ENCODE assay signal across 9 cellular contexts in the genomic region with DNA sequence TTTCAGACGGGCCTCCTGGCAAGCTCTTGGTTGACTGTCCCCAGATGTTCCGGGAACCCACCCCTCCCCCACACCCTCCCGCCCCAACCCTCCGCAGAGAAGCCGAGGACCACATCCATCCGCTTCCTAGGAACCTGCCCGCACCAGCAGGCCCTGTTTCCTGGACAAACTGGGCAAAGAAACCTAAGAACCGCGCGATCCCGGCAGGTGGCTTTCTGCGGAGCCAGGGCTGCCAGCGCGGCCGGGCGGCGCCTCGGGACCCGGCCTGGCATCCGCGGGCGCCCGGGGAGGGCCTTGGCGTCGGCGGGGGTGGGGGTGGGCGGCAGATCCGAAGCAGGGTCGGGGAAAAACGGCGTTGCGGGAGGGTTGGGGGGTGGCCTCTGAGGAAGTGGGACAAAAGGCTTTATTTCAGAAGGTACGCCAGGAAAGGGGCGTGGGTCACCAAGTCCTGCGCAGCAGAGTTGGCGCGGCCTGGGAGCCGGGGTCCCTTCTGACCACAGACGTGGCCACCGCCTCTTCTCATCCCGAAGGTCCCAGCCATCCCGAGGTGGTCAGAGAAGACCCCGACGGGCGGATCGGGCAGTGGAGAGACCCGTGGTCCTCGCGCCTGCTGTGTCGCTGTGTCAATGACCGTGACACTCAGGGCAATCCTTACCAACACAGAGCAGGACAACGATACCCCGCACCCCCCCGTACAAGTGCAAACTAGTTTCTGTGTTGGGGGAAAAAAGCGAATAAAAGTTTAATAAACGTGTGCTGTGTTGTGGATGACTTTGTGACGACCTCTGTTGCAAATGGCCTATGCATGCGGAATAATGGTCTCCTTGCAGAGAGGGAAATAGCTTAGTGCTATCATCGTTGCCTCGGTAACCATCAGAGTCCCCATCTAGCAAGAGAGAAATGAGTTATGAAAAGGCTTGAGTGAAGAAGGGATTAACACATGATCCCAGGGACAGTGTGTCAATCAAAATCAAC. TPM values are rescaled to one million over a fixed set of nuclear protein-coding genes. Genes with fewer than 3 reads are reported as not detected.
DNase-seq lines count a peak whose midpoint lies in the region; ATAC-seq and FAIRE-seq lines count a peak whose summit lies in the region.
"Had no signal": no experiment of that assay in that cellular context is flagged by ENCODE, and none has a peak within 500 bp of the region (broad histone marks: within the 10 kb centered on the region; RNA-seq: fewer than 3 reads in every experiment).

No MANE protein-coding gene starts in this region.

- peak; percentile 20 for FAIRE-seq in urothelium cell line (lab: Jason Lieb, UNC)

- peaks cover 8% of the 10 kb centered on the region for H3K9me3 Mint-ChIP-seq in activated T-helper 17 cell treated with anti-CD3 and anti-CD28 coated beads, Interleukin-2, amount 50 U/mL, for 72 hours

- peaks cover 60% of the 10 kb centered on the region for H3K27me3 Mint-ChIP-seq in activated T-helper 17 cell treated with anti-CD3 and anti-CD28 coated beads, Interleukin-2, amount 50 U/mL, for 72 hours

- ATAC-seq in activated T-helper 17 cell treated with anti-CD3 and anti-CD28 coated beads, Interleukin-2, amount 50 U/mL, for 72 hours (replicated peaks) = no peak
- peak; percentile 40 for ATAC-seq in left lobe of liver
- ATAC-seq in GM19395 (IDR thresholded peaks at IDR 0.05; ENCODE audit: unreplicated experiment) = no peak

- peak overlapping the region; percentile 55 for H3K4me3 Mint-ChIP-seq in activated T-helper 17 cell treated with anti-CD3 and anti-CD28 coated beads, Interleukin-2, amount 50 U/mL, for 72 hours

- no peak overlapping the region for H3K27ac Mint-ChIP-seq in activated T-helper 17 cell treated with anti-CD3 and anti-CD28 coated beads, Interleukin-2, amount 50 U/mL, for 72 hours

- H3K4me1 Mint-ChIP-seq in activated T-helper 17 cell treated with anti-CD3 and anti-CD28 coated beads, Interleukin-2, amount 50 U/mL, for 72 hours = peaks cover 21% of the 10 kb centered on the region

- peak; percentile 31 for DNase-seq in stimulated activated CD4-positive, alpha-beta T cell treated with anti-CD3 and anti-CD28 coated beads, Interleukin-15, amount 100 ng/mL, for 24 hours
- no peak for DNase-seq in stimulated activated CD4-positive, alpha-beta T cell treated with anti-CD3 and anti-CD28 coated beads, Interleukin-4, amount 100 ng/mL, for 1 hour
- DNase-seq in left lobe of liver (ENCODE audit: low spot score) = no peak
- no peak for DNase-seq in urothelium cell line (ENCODE audit: low spot score)
- DNase-seq in RPMI8226 = no peak
- DNase-seq in SHP77 (lab: John Stamatoyannopoulos, UW) = no peak
- DNase-seq: hippocampal formation had no signal

- peaks cover 19% of the 10 kb centered on the region for H3K36me3 Mint-ChIP-seq in activated T-helper 17 cell treated with anti-CD3 and anti-CD28 coated beads, Interleukin-2, amount 50 U/mL, for 72 hours (ENCODE audit: low read depth)

RNA-seq across cellular contexts. Expression of a gene that starts 19.5 kb away (rescaled TPM):
- 10 to 100 TPM; 14.2 to 25.2 TPM for total RNA-seq in activated T-helper 17 cell treated with anti-CD3 and anti-CD28 coated beads, Interleukin-2, amount 50 U/mL, for 72 hours
- total RNA-seq in left lobe of liver = 0.88 TPM
